Comparison of ENCODE assay signal across 20 cellular contexts in the genomic region with DNA sequence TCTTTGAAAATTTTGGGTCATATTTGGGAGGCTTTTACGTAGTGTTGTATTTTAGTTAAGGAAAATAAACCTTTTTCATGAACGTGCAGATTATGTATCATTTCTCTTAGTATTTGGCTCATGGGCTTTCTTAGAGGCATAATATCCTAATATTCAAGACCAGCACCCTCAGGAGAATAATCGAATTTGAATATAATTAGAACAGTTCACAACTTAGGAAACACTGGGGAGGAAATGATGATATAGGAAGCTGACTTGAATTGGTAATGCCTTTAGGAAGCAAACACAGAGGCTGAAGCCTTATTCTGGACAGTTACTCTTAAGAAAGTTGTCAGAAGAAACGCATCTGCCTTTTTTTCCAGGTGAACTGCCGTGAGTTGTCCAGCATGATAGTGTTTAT.
"Had no signal": no experiment of that assay in that cellular context is flagged by ENCODE, and none has a peak within 500 bp of the region (broad histone marks: within the 10 kb centered on the region; RNA-seq: fewer than 3 reads in every experiment).

A gene with protein sequence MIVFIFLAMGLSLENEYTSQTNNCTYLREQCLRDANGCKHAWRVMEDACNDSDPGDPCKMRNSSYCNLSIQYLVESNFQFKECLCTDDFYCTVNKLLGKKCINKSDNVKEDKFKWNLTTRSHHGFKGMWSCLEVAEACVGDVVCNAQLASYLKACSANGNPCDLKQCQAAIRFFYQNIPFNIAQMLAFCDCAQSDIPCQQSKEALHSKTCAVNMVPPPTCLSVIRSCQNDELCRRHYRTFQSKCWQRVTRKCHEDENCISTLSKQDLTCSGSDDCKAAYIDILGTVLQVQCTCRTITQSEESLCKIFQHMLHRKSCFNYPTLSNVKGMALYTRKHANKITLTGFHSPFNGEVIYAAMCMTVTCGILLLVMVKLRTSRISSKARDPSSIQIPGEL (plus strand): TSS at position 301 of the 400 bp plus-strand sequence. CDS start 86 bp downstream, at position 387.

- DNase-seq: stimulated activated CD4-positive, alpha-beta T cell treated with anti-CD3 and anti-CD28 coated beads, Interleukin-2, amount 100 ng/mL, for 48 hours; stimulated activated CD4-positive, alpha-beta T cell treated with anti-CD3 and anti-CD28 coated beads, Interleukin-4, amount 100 ng/mL, for 1 hour; stimulated activated CD4-positive, alpha-beta T cell treated with anti-CD3 and anti-CD28 coated beads, Interleukin-4, amount 100 ng/mL, for 24 hours; stimulated activated CD4-positive, alpha-beta T cell treated with anti-CD3 and anti-CD28 coated beads, Interleukin-4, amount 100 ng/mL, for 4 hours; stimulated activated CD8-positive, alpha-beta memory T cell treated with anti-CD3 and anti-CD28 coated beads, Interleukin-4, amount 100 ng/mL, for 48 hours; stimulated activated naive B cell treated with anti-CD40 and anti-IgM and Interleukin-4, amounts not matched to agents 10 μg/mL and 1 μg/mL and 100 μg/mL, for 72 hours; stimulated activated naive CD4-positive, alpha-beta T cell; stimulated activated naive CD4-positive, alpha-beta T cell treated with Interleukin-2 at 50 U/mL for 16 hours; stimulated activated naive CD8-positive, alpha-beta T cell treated with anti-CD3 and anti-CD28 coated beads, Interleukin-15, amount 100 ng/mL, for 72 hours; stimulated activated naive CD8-positive, alpha-beta T cell treated with anti-CD3 and anti-CD28 coated beads, Interleukin-15, Interleukin-2, amounts not matched to agents 100 U/mL and 50 U/mL, for 24 hours; stomach; substantia nigra; testis; thyroid gland; tibial artery; transverse colon; trophoblast cell; upper lobe of left lung; upper lobe of right lung; uterus had no signal
